ENCODE assay signal across 11 cellular contexts in the genomic region with DNA sequence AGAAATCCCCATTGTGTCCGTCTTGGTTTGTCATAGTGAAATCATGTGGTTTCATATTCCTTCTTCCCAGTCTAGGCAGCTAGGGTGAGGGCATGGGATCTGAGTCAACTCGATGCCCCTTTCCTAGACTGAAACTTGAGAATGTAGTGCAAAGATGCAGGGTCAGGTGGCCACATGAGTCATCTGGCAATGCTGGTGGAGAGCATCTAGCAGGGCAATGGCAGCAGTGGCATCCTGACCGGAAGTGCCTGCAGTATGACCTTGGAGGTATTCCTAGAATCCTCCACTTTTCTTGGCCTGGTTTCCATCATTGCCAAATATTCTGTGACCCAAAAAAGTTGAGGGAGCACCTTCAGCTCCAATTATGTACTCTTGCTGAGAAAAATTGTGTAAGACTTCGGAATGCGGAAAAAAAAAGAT. TPM values are rescaled to one million over a fixed set of nuclear protein-coding genes. Genes with fewer than 3 reads are reported as not detected.
A peak's percentile ranks its signal among the peaks of the same experiment; 100 is the strongest.
DNase-seq lines count a peak whose midpoint lies in the region; ATAC-seq and TF ChIP-seq lines count a peak whose summit lies in the region.
"Had no signal": no experiment of that assay in that cellular context is flagged by ENCODE, and none has a peak within 500 bp of the region (broad histone marks: within the 10 kb centered on the region; RNA-seq: fewer than 3 reads in every experiment).

No MANE protein-coding gene starts in this region.

- H3K36me3 Mint-ChIP-seq in Calu3 (ENCODE audit: insufficient read depth, unreplicated experiment), result no peaks in the 10 kb centered on the region

- ATAC-seq in GM21367 (IDR thresholded peaks at IDR 0.05; ENCODE audit: unreplicated experiment) (no peak), HG03565 (IDR thresholded peaks at IDR 0.05; ENCODE audit: unreplicated experiment) (no peak)

- CTCF ChIA-PET in Calu3 (lab: Charles Lee), result no interaction called here

- TF ChIP-seq CTCF in Calu3 (IDR thresholded peaks at IDR 0.05; ENCODE audit: unreplicated experiment) (no peak), coronary artery (IDR thresholded peaks at IDR 0.05) (no peak)

- intact Hi-C loops in Calu3 (cut with micrococcal nuclease; ENCODE audit: unreplicated experiment), result no loop called here

- H3K4me3 ChIP-seq in coronary artery, result no peak overlapping the region
- H3K4me3 ChIP-seq: thoracic aorta had no signal

- H3K27ac ChIP-seq in coronary artery, result no peak overlapping the region
- H3K27ac ChIP-seq: thoracic aorta had no signal

- H3K4me1 Mint-ChIP-seq in Calu3 (ENCODE audit: low read depth, unreplicated experiment), result peaks cover 33% of the 10 kb centered on the region
- H3K4me1 Mint-ChIP-seq: central memory CD8-positive, alpha-beta T cell had no signal

- BruUV-seq in Calu3 (replicated peaks; lab: Mats Ljungman, UMichigan), result no TSS peak

- H3K27me3 Mint-ChIP-seq in Calu3 (ENCODE audit: unreplicated experiment), result no peaks in the 10 kb centered on the region

- H3K27ac Mint-ChIP-seq in Calu3 (ENCODE audit: unreplicated experiment), result peak overlapping the region; percentile 84

- DNase-seq in Calu3 (peak; percentile 70), M059J (ENCODE audit: low read depth) (peak; percentile 98), coronary artery (ENCODE audit: low spot score) (peak; percentile 80), non-pigmented ciliary epithelial cell (ENCODE audit: low read depth) (peak; percentile 91), NCI-H446 (lab: John Stamatoyannopoulos, UW) (no peak), occipital lobe (lab: John Stamatoyannopoulos, UW) (no peak)
- DNase-seq: NCI-H1417 had no signal

- H3K9me3 Mint-ChIP-seq in Calu3 (ENCODE audit: low read depth, unreplicated experiment), result no peaks in the 10 kb centered on the region
- H3K9me3 Mint-ChIP-seq: central memory CD8-positive, alpha-beta T cell had no signal

- no peak overlapping the region for H3K4me3 Mint-ChIP-seq in Calu3 (ENCODE audit: low read depth, unreplicated experiment)
- H3K4me3 Mint-ChIP-seq: central memory CD8-positive, alpha-beta T cell had no signal

RNA-seq across cellular contexts. Expression of gene TMEM184C, which starts 39.1 kb away (rescaled TPM):
- total RNA-seq in Calu3 (2022), result 23.3 and 30.1 TPM in 2 replicates
- total RNA-seq in M059J (2014; rRNA removed; shearing (Covaris generic)), result 19.1 and 27.0 TPM in 2 replicates
- 57.2 TPM for total RNA-seq in occipital lobe

Comparison
In these comparisons a context has a peak if more than half of its experiments do, and no peak if none do; other contexts are left out.
1. DNase-seq: peak in Calu3 (single experiment), M059J (single experiment), coronary artery (single experiment) and non-pigmented ciliary epithelial cell (single experiment); none in NCI-H446 (0 of 2) and occipital lobe (single experiment).